ENCODE assay signal across 8 cellular contexts in the genomic region with DNA sequence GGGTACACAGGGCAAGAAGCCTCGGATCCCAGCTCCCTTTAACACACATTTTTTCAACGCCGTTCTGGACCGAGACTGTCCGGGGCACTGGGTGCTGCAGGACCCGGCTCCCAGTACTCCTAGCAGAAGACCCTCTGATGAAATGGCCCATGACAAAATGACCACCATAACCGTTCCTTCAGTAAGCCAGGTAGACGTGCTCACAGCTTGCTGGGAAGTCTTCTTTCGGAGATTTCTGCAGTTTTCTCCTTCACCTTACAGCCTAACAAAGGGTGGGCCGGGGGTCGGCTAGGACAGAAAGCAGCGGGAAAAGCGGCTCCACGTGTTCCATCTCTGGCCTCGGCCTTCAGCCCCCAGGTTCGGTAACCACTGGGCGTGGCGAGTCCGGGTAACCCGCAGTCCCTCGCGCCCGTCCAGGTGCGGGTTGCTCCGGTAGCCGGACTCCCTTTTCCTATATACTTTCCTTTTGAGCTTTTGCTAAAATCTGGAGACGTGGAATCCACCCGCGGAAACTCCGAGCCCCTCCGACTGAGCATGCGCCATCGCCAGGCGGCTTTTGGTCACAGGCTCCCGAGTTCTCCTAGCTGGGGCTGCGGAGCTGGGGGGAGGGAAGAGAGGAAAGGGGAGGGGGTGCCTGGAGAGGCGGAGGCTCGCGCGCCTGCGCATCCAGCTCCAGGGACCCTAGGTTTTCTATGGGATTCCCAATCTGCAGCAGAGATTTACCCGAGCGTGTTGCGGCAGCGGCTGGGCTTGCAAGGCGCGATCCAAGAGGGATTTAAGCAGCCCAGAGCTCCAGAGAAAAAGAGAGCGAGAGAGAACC. TPM values are rescaled to one million over a fixed set of nuclear protein-coding genes. Genes with fewer than 3 reads are reported as not detected.
DNase-seq lines count a peak whose midpoint lies in the region; ATAC-seq and TF ChIP-seq lines count a peak whose summit lies in the region.

A gene (plus strand): TSS at position 704 of the 820 bp plus-strand sequence. CDS start 51,379 bp downstream, outside the sequence.

- TF ChIP-seq CTCF in GM13977 (IDR thresholded peaks at IDR 0.05; ENCODE audit: extremely low read depth, insufficient read depth, missing control alignments) (no peak), right lobe of liver (IDR thresholded peaks at IDR 0.05) (no peak), suprapubic skin (IDR thresholded peaks at IDR 0.05) (no peak), CD14-positive monocyte (IDR thresholded peaks at IDR 0.05) (no peak)

- H3K27ac Mint-ChIP-seq in CD14-positive monocyte, result no peak within 1 kb of the TSS

- H3K9me3 Mint-ChIP-seq in CD14-positive monocyte, result peaks cover 0 to 11% (median 4%) of the 10 kb centered on the region in 7 donors

- no peaks in the 10 kb centered on the region for H3K36me3 Mint-ChIP-seq in CD14-positive monocyte

- peak; percentile 13 for DNase-seq in GM13977 (ENCODE audit: low spot score)
- DNase-seq in NCI-H510A treated with DMSO at 0.1 percent for 48 hours (lab: John Stamatoyannopoulos, UW), result peak; percentile 84
- peak; percentile 87 to 95 (median 94) for DNase-seq in right lobe of liver
- DNase-seq in suprapubic skin (ENCODE audit: low spot score in 2 of 2), result peak in 1 of 2 donors; percentile 77
- DNase-seq in NK-92 (lab: John Stamatoyannopoulos, UW; ENCODE audit: unreplicated experiment), result no peak
- no peak for DNase-seq in CD14-positive monocyte (ENCODE audit: low spot score)

- H3K4me1 Mint-ChIP-seq in CD14-positive monocyte, result peaks cover 4% of the 10 kb centered on the region

- in situ Hi-C loops in GM13977 (cut with MboI; ENCODE audit: low pct_unique_long_range_greater_than_20kb, low sequenced_read_pairs, unreplicated experiment), result no loop called here

- ATAC-seq in right lobe of liver (peak; percentile 72 to 85 (median 78)), GM18517 (IDR thresholded peaks at IDR 0.05; ENCODE audit: unreplicated experiment) (no peak)

- TF ChIP-seq EP300 in suprapubic skin (IDR thresholded peaks at IDR 0.05), result no peak

- H3K27ac ChIP-seq in duodenal mucosa (ENCODE audit: low read depth, low read length) (no peak within 1 kb of the TSS), right lobe of liver (peak within 1 kb of the TSS; percentile 65 to 86 (median 85)), suprapubic skin (peak within 1 kb of the TSS; percentile 86)

- under 1% methylated on average over 44 of the region's 48 CpGs for WGBS in right lobe of liver (ENCODE audit: insufficient coverage, low coverage, low lambda C conversion rate, missing lambda C conversion rate)
- WGBS in suprapubic skin, result under 1% methylated on average over 39 of the region's 48 CpGs

- H3K4me3 ChIP-seq in duodenal mucosa (ENCODE audit: low read depth in 1 of 2, low read length in 2 of 2) (peak within 1 kb of the TSS; percentile 48 to 58), right lobe of liver (peak within 1 kb of the TSS; percentile 50 to 78 (median 75)), suprapubic skin (peak within 1 kb of the TSS; percentile 65)

- no peak within 1 kb of the TSS for H3K9ac ChIP-seq in duodenal mucosa (ENCODE audit: low read depth in 1 of 2, low read length in 2 of 2)

- H3K4me3 Mint-ChIP-seq in CD14-positive monocyte, result peak within 1 kb of the TSS in 1 of 2 donors; percentile 83

- peaks cover 54 to 75% (median 65%) of the 10 kb centered on the region in 3 donors for H3K27me3 Mint-ChIP-seq in CD14-positive monocyte (ENCODE audit: low read depth in 3 of 3)

- H3K9me3 ChIP-seq in duodenal mucosa (ENCODE audit: control insufficient read depth in 1 of 2, low read length in 2 of 2) (no peaks in the 10 kb centered on the region), right lobe of liver (no peaks in the 10 kb centered on the region), suprapubic skin (no peaks in the 10 kb centered on the region)

- peaks cover 54 to 65% of the 10 kb centered on the region in 2 donors for H3K27me3 ChIP-seq in duodenal mucosa (ENCODE audit: control insufficient read depth in 1 of 2, insufficient read depth in 2 of 2, low read length in 2 of 2)
- H3K27me3 ChIP-seq in right lobe of liver, result no peaks in the 10 kb centered on the region
- H3K27me3 ChIP-seq in suprapubic skin, result peaks cover 26% of the 10 kb centered on the region

- H3K4me1 ChIP-seq in duodenal mucosa (ENCODE audit: control insufficient read depth in 1 of 2, insufficient read depth in 2 of 2, low read length in 2 of 2) (peaks cover 0 to 9% of the 10 kb centered on the region in 2 donors), right lobe of liver (peaks cover 0 to 30% (median 2%) of the 10 kb centered on the region in 4 donors), suprapubic skin (peaks cover 33% of the 10 kb centered on the region)

- TF ChIP-seq POLR2A in right lobe of liver (IDR thresholded peaks at IDR 0.05) (peak; percentile 72), suprapubic skin (IDR thresholded peaks at IDR 0.05) (no peak)

- intact Hi-C loops in right lobe of liver (cut with DNase I) (no loop called here), CD14-positive monocyte (cut with micrococcal nuclease) (no loop called here)

- H3K36me3 ChIP-seq in duodenal mucosa (ENCODE audit: control insufficient read depth in 1 of 2, insufficient read depth in 2 of 2, low read length in 2 of 2) (no peaks in the 10 kb centered on the region), right lobe of liver (no peaks in the 10 kb centered on the region), suprapubic skin (no peaks in the 10 kb centered on the region)

RNA-seq across cellular contexts. Expression of the gene that starts here (rescaled TPM):
- total RNA-seq in right lobe of liver (10 to 100 TPM in 1 of 6 experiments, 1 to 10 TPM in 5; 2.1 to 12.1 (median 4.3) TPM), suprapubic skin (10 to 100 TPM in 3 of 4 donors, 1 to 10 TPM in 1; 6.0 to 18.8 (median 15.2) TPM)
- not detected for polyA plus RNA-seq in CD14-positive monocyte

Comparison
In these comparisons a context has a peak if more than half of its experiments do, and no peak if none do; other contexts are left out.
1. DNase-seq: peak in GM13977 (single experiment), NCI-H510A treated with DMSO at 0.1 percent for 48 hours (single experiment) and right lobe of liver (3 of 3); none in NK-92 (single experiment) and CD14-positive monocyte (single experiment).
2. Peak in every context shown above with its lines, with median percentiles within 50 percentile points of each other: H3K4me3 ChIP-seq.